Comparison of ENCODE assay signal across 23 cellular contexts in the genomic region with DNA sequence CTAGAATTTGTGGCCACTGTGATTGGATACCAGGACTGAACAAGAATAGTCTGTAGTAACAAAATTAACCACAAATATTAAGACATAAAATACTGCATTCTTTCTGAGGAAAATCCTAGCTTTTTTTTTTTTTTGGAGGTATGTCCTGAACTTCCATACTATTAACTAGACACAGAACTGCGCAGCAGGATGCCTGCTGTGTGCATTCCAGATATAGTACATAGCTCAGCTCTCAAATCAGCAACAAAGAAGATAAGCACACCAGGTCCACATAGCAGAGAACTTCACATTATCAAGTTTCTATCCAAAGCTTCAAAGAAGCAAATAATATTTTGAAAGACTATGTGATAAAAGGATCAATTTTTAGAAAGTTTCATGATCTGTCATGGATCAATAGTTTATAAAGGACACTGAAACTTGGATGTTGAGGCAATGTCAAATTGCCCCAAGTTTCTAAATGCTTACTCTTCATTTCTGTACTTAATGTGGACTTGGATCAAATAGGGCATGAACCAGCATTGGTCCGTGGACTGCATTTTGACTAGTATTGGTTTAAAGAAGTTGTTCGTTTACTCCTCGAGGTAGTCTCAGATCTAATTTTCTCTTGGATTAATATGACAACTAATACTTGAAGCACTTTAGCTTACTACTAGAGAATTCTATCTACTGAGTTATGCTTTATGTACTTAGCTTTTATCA.
"Had no signal": no experiment of that assay in that cellular context is flagged by ENCODE, and none has a peak within 500 bp of the region (broad histone marks: within the 10 kb centered on the region; RNA-seq: fewer than 3 reads in every experiment).

No MANE protein-coding gene starts in this region.

- ATAC-seq: activated T-helper 17 cell treated with anti-CD3 and anti-CD28 coated beads, Interleukin-2, amount 50 U/mL, for 72 hours; mucosa of descending colon; SK-N-SH treated with all-trans-retinoic acid at 6 μM for 48 hours; stimulated activated memory B cell treated with anti-CD40 and anti-IgM and Interleukin-4, amounts not matched to agents 10 μg/mL and 1 μg/mL and 100 μg/mL, for 72 hours; T-cell had no signal

- H3K4me3 ChIP-seq: adrenal gland, mucosa of descending colon, pancreas, sigmoid colon, testis had no signal

- H3K27ac Mint-ChIP-seq: activated T-helper 17 cell treated with anti-CD3 and anti-CD28 coated beads, Interleukin-2, amount 50 U/mL, for 72 hours; endodermal cell; naive B cell; stimulated activated memory B cell treated with anti-CD40 and anti-IgM and Interleukin-4, amounts not matched to agents 10 μg/mL and 1 μg/mL and 100 μg/mL, for 72 hours; T-cell; type B pancreatic cell had no signal

- H3K27ac ChIP-seq: epithelial cell of prostate, pancreas, sigmoid colon, testis had no signal

- H3K27me3 Mint-ChIP-seq: activated T-helper 17 cell treated with anti-CD3 and anti-CD28 coated beads, Interleukin-2, amount 50 U/mL, for 72 hours; naive B cell; stimulated activated memory B cell treated with anti-CD40 and anti-IgM and Interleukin-4, amounts not matched to agents 10 μg/mL and 1 μg/mL and 100 μg/mL, for 72 hours; T-cell; type B pancreatic cell had no signal

- DNase-seq: activated CD4-positive, alpha-beta T cell treated with anti-CD3 and anti-CD28 coated beads, Interleukin-2, amount 50 U/mL, for 1 hour; activated naive CD4-positive, alpha-beta T cell; adrenal gland; caudate nucleus; endodermal cell; foreskin melanocyte; glutamatergic neuron; hypothalamus; islet precursor cell; mucosa of descending colon; naive B cell; pancreas; SIG-M5; sigmoid colon; stimulated activated CD4-positive, alpha-beta T cell treated with anti-CD3 and anti-CD28 coated beads, Interleukin-4, amount 100 ng/mL, for 24 hours; T-cell; T-helper 9 cell; testis had no signal

- H3K9me3 ChIP-seq: adrenal gland, mucosa of descending colon, pancreas, sigmoid colon, testis had no signal

- H3K27me3 ChIP-seq: adrenal gland, pancreas, sigmoid colon, testis had no signal

- H3K4me1 ChIP-seq: sigmoid colon, testis had no signal

- H3K4me3 Mint-ChIP-seq: activated T-helper 17 cell treated with anti-CD3 and anti-CD28 coated beads, Interleukin-2, amount 50 U/mL, for 72 hours; endodermal cell; stimulated activated memory B cell treated with anti-CD40 and anti-IgM and Interleukin-4, amounts not matched to agents 10 μg/mL and 1 μg/mL and 100 μg/mL, for 72 hours; T-cell; type B pancreatic cell had no signal

- H3K4me1 Mint-ChIP-seq: endodermal cell, naive B cell, T-cell had no signal

- H3K9me3 Mint-ChIP-seq: activated T-helper 17 cell treated with anti-CD3 and anti-CD28 coated beads, Interleukin-2, amount 50 U/mL, for 72 hours; endodermal cell; naive B cell; stimulated activated memory B cell treated with anti-CD40 and anti-IgM and Interleukin-4, amounts not matched to agents 10 μg/mL and 1 μg/mL and 100 μg/mL, for 72 hours; T-cell; type B pancreatic cell had no signal
